19 cellular contexts compared by ENCODE assay signal in the genomic region with DNA sequence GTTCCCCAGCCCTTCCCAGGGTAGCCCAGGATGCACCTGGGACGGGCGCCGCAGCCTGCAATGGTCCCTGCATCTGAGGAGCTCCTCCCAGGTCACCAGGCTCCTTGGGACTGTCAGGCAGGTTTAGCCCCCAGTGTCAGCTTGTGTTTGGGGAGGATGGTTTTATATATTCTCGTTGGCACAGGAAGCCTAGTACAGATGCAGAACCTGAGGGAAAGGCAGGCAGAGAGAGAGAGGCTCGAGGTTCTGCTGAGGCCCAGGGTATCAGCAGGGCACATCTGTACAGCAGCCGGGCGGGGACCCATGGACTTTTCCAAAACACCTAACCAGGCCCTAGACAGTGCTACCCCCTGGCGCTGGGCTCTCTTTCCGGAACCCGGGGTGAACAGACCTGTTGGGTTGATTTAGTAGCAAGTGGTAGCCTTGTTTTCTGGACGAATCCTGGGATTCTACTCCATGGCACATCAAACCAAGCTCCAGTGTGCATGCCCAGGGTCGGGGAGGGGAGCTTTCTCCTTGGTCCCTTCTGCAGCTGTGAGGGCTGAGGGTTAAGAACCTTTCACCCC. TPM values are rescaled to one million over a fixed set of nuclear protein-coding genes. Genes with fewer than 3 reads are reported as not detected.
"Had no signal": no experiment of that assay in that cellular context is flagged by ENCODE, and none has a peak within 500 bp of the region (broad histone marks: within the 10 kb centered on the region; RNA-seq: fewer than 3 reads in every experiment).

No MANE protein-coding gene starts in this region.

- H3K36me3 ChIP-seq: colonic mucosa, right lobe of liver, tibial nerve, vagina had no signal

- ATAC-seq: activated CD8-positive, alpha-beta memory T cell treated with anti-CD3 and anti-CD28 coated beads, Interleukin-2, amount 10 ng/mL, durations not matched to agents 7 days and 5 days; right lobe of liver; stimulated activated naive B cell treated with anti-CD40 and anti-IgM and Interleukin-4, amounts not matched to agents 10 μg/mL and 1 μg/mL and 100 μg/mL, for 72 hours had no signal

- H3K27ac ChIP-seq: colonic mucosa, right lobe of liver, tibial nerve, vagina had no signal

- DNase-seq: activated B cell treated with CpG ODN at 0.5 μM for 24 hours; activated CD4-positive, alpha-beta memory T cell treated with anti-CD3 and anti-CD28 coated beads, Interleukin-2, amount 10 ng/mL, durations not matched to agents 7 days and 5 days; activated CD4-positive, alpha-beta T cell treated with anti-CD3 and anti-CD28 coated beads for 48 hours; activated CD8-positive, alpha-beta memory T cell treated with anti-CD3 and anti-CD28 coated beads, Interleukin-2, amount 10 ng/mL, durations not matched to agents 7 days and 5 days; central memory CD4-positive, alpha-beta T cell; colonic mucosa; stimulated activated naive B cell treated with anti-CD40 and anti-IgM and Interleukin-4, amounts not matched to agents 10 μg/mL and 1 μg/mL and 100 μg/mL, for 72 hours; T-helper 1 cell; T-helper 9 cell had no signal

- H3K9me3 ChIP-seq: colonic mucosa, right lobe of liver, tibial nerve, vagina had no signal

- H3K4me3 ChIP-seq: colonic mucosa, right lobe of liver, tibial nerve, vagina had no signal

- H3K27me3 ChIP-seq: vagina had no signal

- H3K4me1 ChIP-seq: colonic mucosa had no signal

RNA-seq across cellular contexts. Expression of a gene that starts 8.6 kb away (rescaled TPM):
- total RNA-seq: lung microvascular endothelial cell, osteocyte, pulmonary artery endothelial cell had no signal

RNA-seq across cellular contexts. Expression of a gene that starts 35.4 kb away (rescaled TPM):
- total RNA-seq: activated B cell treated with CpG ODN at 0.5 μM for 24 hours; activated CD4-positive, alpha-beta memory T cell treated with anti-CD3 and anti-CD28 coated beads, Interleukin-2, amount 10 ng/mL, durations not matched to agents 7 days and 5 days; activated CD8-positive, alpha-beta memory T cell treated with anti-CD3 and anti-CD28 coated beads, Interleukin-2, amount 10 ng/mL, durations not matched to agents 7 days and 5 days; colonic mucosa; lung microvascular endothelial cell; myocyte; neural crest cell; subcutaneous adipose tissue; tibial nerve; vagina had no signal
- polyA plus RNA-seq: esophagus had no signal
